Comparison of ENCODE assay signal across 1 cellular context in genomic region chr16:89485701-89486246, GRCh38.
TF ChIP-seq lines count a peak whose summit lies in the region.

No MANE protein-coding gene starts in this region.

TF ChIP-seq in IMR-90, 13 proteins besides CTCF, POLR2A, EP300 and RAD21 (continued from another document):
- TF ChIP-seq USF2 (IDR thresholded peaks at IDR 0.05; ENCODE audit: low read depth, low read length) (no peak), RCOR1 (IDR thresholded peaks at IDR 0.05; ENCODE audit: insufficient replicate concordance, low read length) (no peak), CEBPB (IDR thresholded peaks at IDR 0.05; ENCODE audit: low read depth, low read length) (no peak), CHD1 (IDR thresholded peaks at IDR 0.05; ENCODE audit: low read depth, low read length) (no peak), FOS (IDR thresholded peaks at IDR 0.05; ENCODE audit: low read depth, low read length) (no peak), ELK1 (IDR thresholded peaks at IDR 0.05; ENCODE audit: borderline replicate concordance, low read depth, low read length) (no peak), SMC3 (IDR thresholded peaks at IDR 0.05; ENCODE audit: low read depth, low read length) (no peak), NFE2L2 (IDR thresholded peaks at IDR 0.05; ENCODE audit: low read depth, low read length) (no peak), MAFK (IDR thresholded peaks at IDR 0.05; ENCODE audit: low read depth, low read length) (no peak), RFX5 (IDR thresholded peaks at IDR 0.05; ENCODE audit: low read depth, low read length) (no peak), MXI1 (IDR thresholded peaks at IDR 0.05; ENCODE audit: borderline replicate concordance, low read depth, low read length) (no peak)
TF ChIP-seq in IMR-90: peak in this region for 0.
